13 cellular contexts compared by ENCODE assay signal in the genomic region with DNA sequence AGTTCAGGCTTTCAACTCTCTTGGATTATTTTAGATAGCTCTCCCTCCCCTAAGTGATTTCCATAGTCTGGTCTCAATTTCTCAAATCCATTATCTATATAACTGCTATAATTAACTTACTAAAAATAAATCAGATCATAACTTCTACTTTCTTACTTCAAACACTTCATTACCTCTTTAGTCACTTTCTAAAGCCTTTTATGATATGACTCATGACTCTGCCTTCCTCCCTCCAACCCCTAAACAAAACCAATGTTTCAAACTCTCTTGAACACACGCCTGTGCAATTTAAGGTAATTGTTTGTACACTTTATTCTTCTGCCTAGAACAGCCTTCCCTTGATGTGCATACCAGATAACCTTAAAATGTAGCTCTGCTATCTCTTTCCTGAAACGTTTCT.
A peak's percentile ranks its signal among the peaks of the same experiment; 100 is the strongest.
DNase-seq lines count a peak whose midpoint lies in the region; ATAC-seq and TF ChIP-seq lines count a peak whose summit lies in the region.
"Had no signal": no experiment of that assay in that cellular context is flagged by ENCODE, and none has a peak within 500 bp of the region (broad histone marks: within the 10 kb centered on the region; RNA-seq: fewer than 3 reads in every experiment).

No MANE protein-coding gene starts in this region.

- peaks cover 8% of the 10 kb centered on the region for H3K4me1 Mint-ChIP-seq in activated CD8-positive, alpha-beta T cell treated with anti-CD3 and anti-CD28 coated beads for 36 hours (ENCODE audit: low read depth)
- H3K4me1 Mint-ChIP-seq in activated CD8-positive, alpha-beta T cell treated with anti-CD3 and anti-CD28 coated beads, Interleukin-2, amount 10 ng/mL, durations not matched to agents 7 days and 5 days (ENCODE audit: low read depth): peaks cover 8% of the 10 kb centered on the region
- peaks cover 8% of the 10 kb centered on the region for H3K4me1 Mint-ChIP-seq in memory B cell
- H3K4me1 Mint-ChIP-seq in stimulated activated effector memory CD8-positive, alpha-beta T cell treated with anti-CD3 and anti-CD28 coated beads, Interleukin-12 subunit alpha, Interleukin-12 subunit beta, amount 100 ng/mL, for 72 hours: peaks cover 8% of the 10 kb centered on the region

- no peak for DNase-seq in activated CD8-positive, alpha-beta T cell treated with anti-CD3 and anti-CD28 coated beads for 36 hours
- DNase-seq in activated CD8-positive, alpha-beta T cell treated with anti-CD3 and anti-CD28 coated beads, Interleukin-2, amount 10 ng/mL, durations not matched to agents 7 days and 5 days: no peak
- DNase-seq in NCI-H2227 (lab: John Stamatoyannopoulos, UW; ENCODE audit: unreplicated experiment): peak; percentile 1
- DNase-seq in memory B cell (ENCODE audit: low spot score in 2 of 2): no peak
- no peak for DNase-seq in stimulated activated effector memory CD8-positive, alpha-beta T cell treated with anti-CD3 and anti-CD28 coated beads, Interleukin-12 subunit alpha, Interleukin-12 subunit beta, amount 100 ng/mL, for 72 hours (ENCODE audit: low spot score in 2 of 2)
- no peak for DNase-seq in amygdala (lab: John Stamatoyannopoulos, UW)
- DNase-seq in sciatic nerve (ENCODE audit: low spot score): no peak
- DNase-seq: activated CD4-positive, CD25-positive, alpha-beta regulatory T cell; adrenal gland; naive B cell; NCI-H146; spleen had no signal

- CTCF ChIA-PET in activated CD8-positive, alpha-beta T cell treated with anti-CD3 and anti-CD28 coated beads for 36 hours (lab: Charles Lee): interaction anchor here (1.0 kb wide), 1 partner anchor 10 kb away, joined by 3 read pairs; no protein-coding TSS in a partner anchor
- CTCF ChIA-PET in activated CD8-positive, alpha-beta T cell treated with anti-CD3 and anti-CD28 coated beads, Interleukin-2, amount 10 ng/mL, durations not matched to agents 7 days and 5 days (lab: Charles Lee): no interaction called here

- peaks cover 27% of the 10 kb centered on the region for H3K36me3 Mint-ChIP-seq in activated CD8-positive, alpha-beta T cell treated with anti-CD3 and anti-CD28 coated beads for 36 hours (ENCODE audit: low read depth)
- peaks cover 26% of the 10 kb centered on the region for H3K36me3 Mint-ChIP-seq in activated CD8-positive, alpha-beta T cell treated with anti-CD3 and anti-CD28 coated beads, Interleukin-2, amount 10 ng/mL, durations not matched to agents 7 days and 5 days (ENCODE audit: low read depth)
- peaks cover 31% of the 10 kb centered on the region for H3K36me3 Mint-ChIP-seq in memory B cell
- peaks cover 69% of the 10 kb centered on the region for H3K36me3 Mint-ChIP-seq in stimulated activated effector memory CD8-positive, alpha-beta T cell treated with anti-CD3 and anti-CD28 coated beads, Interleukin-12 subunit alpha, Interleukin-12 subunit beta, amount 100 ng/mL, for 72 hours

- ATAC-seq in activated CD8-positive, alpha-beta T cell treated with anti-CD3 and anti-CD28 coated beads for 36 hours: peak; percentile 80
- ATAC-seq in activated CD8-positive, alpha-beta T cell treated with anti-CD3 and anti-CD28 coated beads, Interleukin-2, amount 10 ng/mL, durations not matched to agents 7 days and 5 days: no peak
- ATAC-seq in GM21786 (IDR thresholded peaks at IDR 0.05; ENCODE audit: unreplicated experiment): peak; percentile 71
- ATAC-seq in memory B cell (ENCODE audit: low read depth): no peak
- ATAC-seq in stimulated activated effector memory CD8-positive, alpha-beta T cell treated with anti-CD3 and anti-CD28 coated beads, Interleukin-12 subunit alpha, Interleukin-12 subunit beta, amount 100 ng/mL, for 72 hours: no peak
- no peak for ATAC-seq in sciatic nerve

- H3K27me3 Mint-ChIP-seq in activated CD8-positive, alpha-beta T cell treated with anti-CD3 and anti-CD28 coated beads for 36 hours: no peaks in the 10 kb centered on the region
- no peaks in the 10 kb centered on the region for H3K27me3 Mint-ChIP-seq in activated CD8-positive, alpha-beta T cell treated with anti-CD3 and anti-CD28 coated beads, Interleukin-2, amount 10 ng/mL, durations not matched to agents 7 days and 5 days (ENCODE audit: low read depth)
- H3K27me3 Mint-ChIP-seq in memory B cell: no peaks in the 10 kb centered on the region
- H3K27me3 Mint-ChIP-seq: naive B cell had no signal

- TF ChIP-seq CTCF in activated CD8-positive, alpha-beta T cell treated with anti-CD3 and anti-CD28 coated beads for 36 hours (IDR thresholded peaks at IDR 0.05): no peak

- H3K27ac Mint-ChIP-seq in activated CD8-positive, alpha-beta T cell treated with anti-CD3 and anti-CD28 coated beads for 36 hours: peak overlapping the region; percentile 39
- no peak overlapping the region for H3K27ac Mint-ChIP-seq in activated CD8-positive, alpha-beta T cell treated with anti-CD3 and anti-CD28 coated beads, Interleukin-2, amount 10 ng/mL, durations not matched to agents 7 days and 5 days
- H3K27ac Mint-ChIP-seq in memory B cell: peak overlapping the region; percentile 70
- H3K27ac Mint-ChIP-seq in stimulated activated effector memory CD8-positive, alpha-beta T cell treated with anti-CD3 and anti-CD28 coated beads, Interleukin-12 subunit alpha, Interleukin-12 subunit beta, amount 100 ng/mL, for 72 hours: no peak overlapping the region

- POLR2A ChIA-PET in activated CD8-positive, alpha-beta T cell treated with anti-CD3 and anti-CD28 coated beads for 36 hours (lab: Charles Lee): no interaction called here
- POLR2A ChIA-PET in activated CD8-positive, alpha-beta T cell treated with anti-CD3 and anti-CD28 coated beads, Interleukin-2, amount 10 ng/mL, durations not matched to agents 7 days and 5 days (lab: Charles Lee): interaction anchor here (0.7 kb wide), 1 partner anchor 12 kb away, joined by 4 read pairs; no protein-coding TSS in a partner anchor

- H3K9me3 Mint-ChIP-seq in activated CD8-positive, alpha-beta T cell treated with anti-CD3 and anti-CD28 coated beads for 36 hours: no peaks in the 10 kb centered on the region
- no peaks in the 10 kb centered on the region for H3K9me3 Mint-ChIP-seq in activated CD8-positive, alpha-beta T cell treated with anti-CD3 and anti-CD28 coated beads, Interleukin-2, amount 10 ng/mL, durations not matched to agents 7 days and 5 days (ENCODE audit: insufficient read depth)
- no peaks in the 10 kb centered on the region for H3K9me3 Mint-ChIP-seq in memory B cell
- no peaks in the 10 kb centered on the region for H3K9me3 Mint-ChIP-seq in stimulated activated effector memory CD8-positive, alpha-beta T cell treated with anti-CD3 and anti-CD28 coated beads, Interleukin-12 subunit alpha, Interleukin-12 subunit beta, amount 100 ng/mL, for 72 hours
- H3K9me3 Mint-ChIP-seq: naive B cell had no signal

- intact Hi-C loops in activated CD8-positive, alpha-beta T cell treated with anti-CD3 and anti-CD28 coated beads for 36 hours (cut with micrococcal nuclease): no loop called here
- intact Hi-C loops in sciatic nerve (cut with DNase I): no loop called here

- H3K4me3 Mint-ChIP-seq in activated CD8-positive, alpha-beta T cell treated with anti-CD3 and anti-CD28 coated beads for 36 hours: no peak overlapping the region
- H3K4me3 Mint-ChIP-seq in activated CD8-positive, alpha-beta T cell treated with anti-CD3 and anti-CD28 coated beads, Interleukin-2, amount 10 ng/mL, durations not matched to agents 7 days and 5 days: no peak overlapping the region
- H3K4me3 Mint-ChIP-seq in memory B cell: no peak overlapping the region
- no peak overlapping the region for H3K4me3 Mint-ChIP-seq in stimulated activated effector memory CD8-positive, alpha-beta T cell treated with anti-CD3 and anti-CD28 coated beads, Interleukin-12 subunit alpha, Interleukin-12 subunit beta, amount 100 ng/mL, for 72 hours
- H3K4me3 Mint-ChIP-seq: naive B cell had no signal

Comparison
In these comparisons a context has a peak if more than half of its experiments do, and no peak if none do; other contexts are left out.
1. ATAC-seq: peak in activated CD8-positive, alpha-beta T cell treated with anti-CD3 and anti-CD28 coated beads for 36 hours (single experiment) and GM21786 (single experiment); none in activated CD8-positive, alpha-beta T cell treated with anti-CD3 and anti-CD28 coated beads, Interleukin-2, amount 10 ng/mL, durations not matched to agents 7 days and 5 days (single experiment), memory B cell (single experiment), stimulated activated effector memory CD8-positive, alpha-beta T cell treated with anti-CD3 and anti-CD28 coated beads, Interleukin-12 subunit alpha, Interleukin-12 subunit beta, amount 100 ng/mL, for 72 hours (single experiment) and sciatic nerve (single experiment).
2. H3K27ac Mint-ChIP-seq: peak in activated CD8-positive, alpha-beta T cell treated with anti-CD3 and anti-CD28 coated beads for 36 hours (single experiment) and memory B cell (single experiment); none in activated CD8-positive, alpha-beta T cell treated with anti-CD3 and anti-CD28 coated beads, Interleukin-2, amount 10 ng/mL, durations not matched to agents 7 days and 5 days (single experiment) and stimulated activated effector memory CD8-positive, alpha-beta T cell treated with anti-CD3 and anti-CD28 coated beads, Interleukin-12 subunit alpha, Interleukin-12 subunit beta, amount 100 ng/mL, for 72 hours (single experiment).